In genomic region chr9:119179701-119180100, GRCh38 we compare ENCODE assay signal across 33 cellular contexts.
"Had no signal": no experiment of that assay in that cellular context is flagged by ENCODE, and none has a peak within 500 bp of the region (broad histone marks: within the 10 kb centered on the region; RNA-seq: fewer than 3 reads in every experiment).

No MANE protein-coding gene starts in this region.

- DNase-seq: activated CD4-positive, alpha-beta memory T cell treated with anti-CD3 and anti-CD28 coated beads for 36 hours; activated CD4-positive, alpha-beta T cell treated with anti-CD3 and anti-CD28 coated beads, Interleukin-2, amount 10 ng/mL, durations not matched to agents 24 days and 14 days; activated CD4-positive, CD25-positive, alpha-beta regulatory T cell treated with anti-CD3 and anti-CD28 coated beads, Interleukin-2, amount 50 U/mL, for 72 hours; activated CD8-positive, alpha-beta memory T cell treated with anti-CD3 and anti-CD28 coated beads, Interleukin-2, amount 50 U/mL, for 4 hours; activated effector memory CD4-positive, alpha-beta T cell treated with anti-CD3 and anti-CD28 coated beads, Interleukin-2, amount 50 U/mL, for 16 hours; activated naive CD4-positive, alpha-beta T cell treated with anti-CD3 and anti-CD28 coated beads for 36 hours; activated naive CD8-positive, alpha-beta T cell treated with anti-CD3 and anti-CD28 coated beads for 36 hours; activated T-cell treated with anti-CD3 and anti-CD28 coated beads, Interleukin-2, amount 50 U/mL, for 1 hour; brain microvascular endothelial cell; effector CD4-positive, alpha-beta T cell; esophagus squamous epithelium; foreskin melanocyte; left colon; mammary epithelial cell; naive B cell; nephron progenitor cell; nucleus accumbens; psoas muscle; sigmoid colon; small intestine; stimulated activated CD4-positive, alpha-beta T cell treated with anti-CD3 and anti-CD28 coated beads, Interleukin-4, amount 100 ng/mL, for 4 hours; stimulated activated CD8-positive, alpha-beta memory T cell treated with anti-CD3 and anti-CD28 coated beads, Interleukin-4, amount 100 ng/mL, for 48 hours; stimulated activated naive CD8-positive, alpha-beta T cell treated with anti-CD3 and anti-CD28 coated beads, Interleukin-15, amount 100 ng/mL, for 72 hours; T1000; upper lobe of left lung; WERI-Rb-1 had no signal

- H3K4me2 ChIP-seq: hepatocyte had no signal

- H3K4me3 ChIP-seq: adrenal gland, ascending aorta, esophagus squamous epithelium, hepatocyte, psoas muscle, sigmoid colon, upper lobe of left lung, vagina had no signal

- ATAC-seq: left colon; psoas muscle; stimulated activated memory B cell treated with anti-CD40 and anti-IgM and Interleukin-4, amounts not matched to agents 10 μg/mL and 1 μg/mL and 100 μg/mL, for 72 hours; stimulated activated naive CD8-positive, alpha-beta T cell treated with anti-CD3 and anti-CD28 coated beads, Interleukin-15, amount 100 ng/mL, for 72 hours had no signal

- H3K9me3 ChIP-seq: adrenal gland, ascending aorta, esophagus squamous epithelium, psoas muscle, sigmoid colon, upper lobe of left lung, vagina had no signal

- H2AFZ ChIP-seq: hepatocyte, parathyroid adenoma had no signal

- H3K9ac ChIP-seq: parathyroid adenoma had no signal

- H3K36me3 ChIP-seq: adrenal gland, ascending aorta, brain microvascular endothelial cell, esophagus squamous epithelium, sigmoid colon, upper lobe of left lung, vagina, WERI-Rb-1 had no signal

- H3K4me1 ChIP-seq: ascending aorta, esophagus squamous epithelium, psoas muscle, upper lobe of left lung, vagina had no signal

- H3K27me3 ChIP-seq: adrenal gland, ascending aorta, brain microvascular endothelial cell, esophagus squamous epithelium, hepatocyte, sigmoid colon, upper lobe of left lung, vagina had no signal

- H3K27ac ChIP-seq: adrenal gland, ascending aorta, brain microvascular endothelial cell, epithelial cell of prostate, esophagus squamous epithelium, hepatocyte, parathyroid adenoma, psoas muscle, sigmoid colon, upper lobe of left lung, vagina, WERI-Rb-1 had no signal
